Comparison of ENCODE assay signal across 27 cellular contexts in genomic region chrX:117038918-117039440, GRCh38.
"Had no signal": no experiment of that assay in that cellular context is flagged by ENCODE, and none has a peak within 500 bp of the region (broad histone marks: within the 10 kb centered on the region; RNA-seq: fewer than 3 reads in every experiment).

No MANE protein-coding gene starts in this region.

- H3K9me3 ChIP-seq: colonic mucosa, MG63 had no signal

- ATAC-seq: activated CD8-positive, alpha-beta memory T cell treated with anti-CD3 and anti-CD28 coated beads, Interleukin-2, amount 10 ng/mL, durations not matched to agents 7 days and 5 days; Panc1; Right ventricle myocardium inferior had no signal

- H3K27ac Mint-ChIP-seq: activated B cell treated with CpG ODN at 0.5 μM for 24 hours; activated CD4-positive, alpha-beta T cell treated with anti-CD3 and anti-CD28 coated beads, Interleukin-2, amount 10 ng/mL, durations not matched to agents 24 days and 14 days; activated CD8-positive, alpha-beta memory T cell treated with anti-CD3 and anti-CD28 coated beads, Interleukin-2, amount 10 ng/mL, durations not matched to agents 7 days and 5 days; activated naive CD4-positive, alpha-beta T cell treated with anti-CD3 and anti-CD28 coated beads, Interleukin-2, amount 50 U/mL, for 24 hours; activated T-cell treated with anti-CD3 and anti-CD28 coated beads, Interleukin-2, amount 50 U/mL, for 24 hours; activated T-helper 1 cell treated with anti-CD3 and anti-CD28 coated beads, Interleukin-12 subunit alpha, Interleukin-12 subunit beta, Interleukin-2, Interleukin-4 antibody, amounts not matched to agents 30 ng/mL and 10 ng/mL and 1 ng/mL, durations not matched to agents 14 hours and 24 hours and 36 hours; T-helper 2 cell treated with Interferon-gamma antibody and Interleukin-4, amounts not matched to agents 5 μg/mL and 100 μg/mL, for 36 hours had no signal

- H3K9me3 Mint-ChIP-seq: activated B cell treated with CpG ODN at 0.5 μM for 24 hours; activated CD4-positive, alpha-beta T cell treated with anti-CD3 and anti-CD28 coated beads, Interleukin-2, amount 10 ng/mL, durations not matched to agents 24 days and 14 days; activated naive CD4-positive, alpha-beta T cell treated with anti-CD3 and anti-CD28 coated beads, Interleukin-2, amount 50 U/mL, for 24 hours; activated T-helper 1 cell treated with anti-CD3 and anti-CD28 coated beads, Interleukin-12 subunit alpha, Interleukin-12 subunit beta, Interleukin-2, Interleukin-4 antibody, amounts not matched to agents 30 ng/mL and 10 ng/mL and 1 ng/mL, durations not matched to agents 14 hours and 24 hours and 36 hours had no signal

- H3K4me1 Mint-ChIP-seq: activated B cell treated with CpG ODN at 0.5 μM for 24 hours; activated CD4-positive, alpha-beta T cell treated with anti-CD3 and anti-CD28 coated beads, Interleukin-2, amount 10 ng/mL, durations not matched to agents 24 days and 14 days; activated CD8-positive, alpha-beta memory T cell treated with anti-CD3 and anti-CD28 coated beads, Interleukin-2, amount 10 ng/mL, durations not matched to agents 7 days and 5 days; activated naive CD4-positive, alpha-beta T cell treated with anti-CD3 and anti-CD28 coated beads, Interleukin-2, amount 50 U/mL, for 24 hours had no signal

- H3K27ac ChIP-seq: breast epithelium, colonic mucosa, SK-N-MC had no signal

- H3K4me3 Mint-ChIP-seq: activated B cell treated with CpG ODN at 0.5 μM for 24 hours; activated CD4-positive, alpha-beta T cell treated with anti-CD3 and anti-CD28 coated beads, Interleukin-2, amount 10 ng/mL, durations not matched to agents 24 days and 14 days; activated CD8-positive, alpha-beta memory T cell treated with anti-CD3 and anti-CD28 coated beads, Interleukin-2, amount 10 ng/mL, durations not matched to agents 7 days and 5 days; activated naive CD4-positive, alpha-beta T cell treated with anti-CD3 and anti-CD28 coated beads, Interleukin-2, amount 50 U/mL, for 24 hours; activated T-cell treated with anti-CD3 and anti-CD28 coated beads, Interleukin-2, amount 50 U/mL, for 24 hours; activated T-helper 1 cell treated with anti-CD3 and anti-CD28 coated beads, Interleukin-12 subunit alpha, Interleukin-12 subunit beta, Interleukin-2, Interleukin-4 antibody, amounts not matched to agents 30 ng/mL and 10 ng/mL and 1 ng/mL, durations not matched to agents 14 hours and 24 hours and 36 hours; T-helper 2 cell treated with Interferon-gamma antibody and Interleukin-4, amounts not matched to agents 5 μg/mL and 100 μg/mL, for 36 hours had no signal

- H3K27me3 Mint-ChIP-seq: activated B cell treated with CpG ODN at 0.5 μM for 24 hours; activated CD4-positive, alpha-beta T cell treated with anti-CD3 and anti-CD28 coated beads, Interleukin-2, amount 10 ng/mL, durations not matched to agents 24 days and 14 days; activated CD8-positive, alpha-beta memory T cell treated with anti-CD3 and anti-CD28 coated beads, Interleukin-2, amount 10 ng/mL, durations not matched to agents 7 days and 5 days; activated naive CD4-positive, alpha-beta T cell treated with anti-CD3 and anti-CD28 coated beads, Interleukin-2, amount 50 U/mL, for 24 hours had no signal

- H3K4me3 ChIP-seq: breast epithelium, colonic mucosa, MG63, SK-N-MC had no signal

- H3K4me1 ChIP-seq: breast epithelium, colonic mucosa had no signal

- H3K27me3 ChIP-seq: colonic mucosa, MG63 had no signal

- H3K36me3 ChIP-seq: breast epithelium, colonic mucosa, MG63 had no signal

- DNase-seq: activated B cell treated with CpG ODN at 0.5 μM for 24 hours; activated CD4-positive, alpha-beta T cell treated with anti-CD3 and anti-CD28 coated beads for 1 hour; activated CD4-positive, alpha-beta T cell treated with anti-CD3 and anti-CD28 coated beads, Interleukin-2, amount 10 ng/mL, durations not matched to agents 24 days and 14 days; activated CD4-positive, alpha-beta T cell treated with anti-CD3 and anti-CD28 coated beads, Interleukin-2, amount 50 U/mL, for 48 hours; activated CD8-positive, alpha-beta memory T cell treated with anti-CD3 and anti-CD28 coated beads, Interleukin-2, amount 10 ng/mL, durations not matched to agents 7 days and 5 days; activated effector memory CD4-positive, alpha-beta T cell treated with Interleukin-2 at 50 U/mL for 16 hours; activated naive CD4-positive, alpha-beta T cell; activated T-cell treated with anti-CD3 and anti-CD28 coated beads, Interleukin-2, amount 50 U/mL, for 24 hours; aorta; caudate nucleus; colonic mucosa; KG1; MG63; NCI-H1105 treated with DMSO at 0.1 percent for 48 hours; NCI-H1930; NCI-H2107; NCI-H510A treated with DMSO at 0.1 percent for 48 hours; NCI-H69; RPMI8226; SW 1271 had no signal

- H3K36me3 Mint-ChIP-seq: activated CD8-positive, alpha-beta memory T cell treated with anti-CD3 and anti-CD28 coated beads, Interleukin-2, amount 10 ng/mL, durations not matched to agents 7 days and 5 days; activated naive CD4-positive, alpha-beta T cell treated with anti-CD3 and anti-CD28 coated beads, Interleukin-2, amount 50 U/mL, for 24 hours had no signal
